Comparison of ENCODE assay signal across 26 cellular contexts in genomic region chr22:41274856-41275255, GRCh38. TPM values are rescaled to one million over a fixed set of nuclear protein-coding genes. Genes with fewer than 3 reads are reported as not detected.
DNase-seq lines count a peak whose midpoint lies in the region; ATAC-seq and TF ChIP-seq lines count a peak whose summit lies in the region.
"Had no signal": no experiment of that assay in that cellular context is flagged by ENCODE, and none has a peak within 500 bp of the region (broad histone marks: within the 10 kb centered on the region; RNA-seq: fewer than 3 reads in every experiment).

No MANE protein-coding gene starts in this region.

- H2AK5ac ChIP-seq in neuronal stem cell (ENCODE audit: low read depth, low read length): no peak overlapping the region

- no peak overlapping the region for H3K4me2 ChIP-seq in neuronal stem cell (ENCODE audit: insufficient read depth, low read length, poor library complexity, severe bottlenecking)
- H3K4me2 ChIP-seq: KMS-11 had no signal

- peaks cover 76% of the 10 kb centered on the region for H3K36me3 Mint-ChIP-seq in central memory CD8-positive, alpha-beta T cell (ENCODE audit: insufficient read depth)

- DNase-seq in Right ventricle myocardium superior (no peak), cardiac septum (ENCODE audit: low spot score) (no peak), myocyte (ENCODE audit: low read depth) (peak; percentile 18), iPS-NIHi11 (ENCODE audit: low spot score) (no peak), upper lobe of left lung (no peak), foreskin keratinocyte (no peak), neuronal stem cell (ENCODE audit: low spot score) (no peak)
- DNase-seq in central memory CD8-positive, alpha-beta T cell (ENCODE audit: low spot score in 2 of 2): no peak
- DNase-seq: activated CD4-positive, CD25-positive, alpha-beta regulatory T cell treated with anti-CD3 and anti-CD28 coated beads, Interleukin-2, amount 50 U/mL, for 72 hours; activated CD8-positive, alpha-beta memory T cell treated with anti-CD3 and anti-CD28 coated beads for 24 hours; activated gamma-delta T cell treated with Interleukin-2 at 50 U/mL for 16 hours; activated naive CD8-positive, alpha-beta T cell treated with anti-CD3 and anti-CD28 coated beads, Interleukin-2, amount 50 U/mL, for 24 hours; activated T-cell treated with anti-CD3 and anti-CD28 coated beads, Interleukin-2, amount 50 U/mL, for 1 hour; AML-193; Caco-2; DND-41; glutamatergic neuron; left cardiac atrium; naive thymus-derived CD4-positive, alpha-beta T cell; NCI-H510A treated with DMSO at 0.1 percent for 48 hours; SJCRH30; T-helper 1 cell; trophoblast cell had no signal

- H3K27ac ChIP-seq in upper lobe of left lung (no peak overlapping the region), foreskin keratinocyte (no peak overlapping the region), neuronal stem cell (replicated peaks; ENCODE audit: low read length) (no peak overlapping the region)
- H3K27ac ChIP-seq: KMS-11, SJCRH30 had no signal

- H4K91ac ChIP-seq in neuronal stem cell (ENCODE audit: low read depth, low read length, poor library complexity): no peak overlapping the region

- H2BK120ac ChIP-seq in neuronal stem cell (ENCODE audit: low read depth, low read length): no peak overlapping the region

- no peak overlapping the region for H2AFZ ChIP-seq in neuronal stem cell (ENCODE audit: low read length)

- H3K4me1 ChIP-seq in upper lobe of left lung (no peaks in the 10 kb centered on the region), foreskin keratinocyte (peaks cover 3% of the 10 kb centered on the region), neuronal stem cell (ENCODE audit: control insufficient read depth in 2 of 2, insufficient read depth in 1 of 2, low read depth in 1 of 2, low read length in 2 of 2) (no peaks in the 10 kb centered on the region)
- H3K4me1 ChIP-seq: Caco-2, HAP-1, SJCRH30 had no signal

- H3K14ac ChIP-seq in neuronal stem cell (ENCODE audit: low read length): no peak overlapping the region

- peaks cover 1% of the 10 kb centered on the region for H3K79me1 ChIP-seq in neuronal stem cell (ENCODE audit: low read depth, low read length)

- intact Hi-C loops in Right ventricle myocardium superior (cut with DNase I): no loop called here
- intact Hi-C loops in cardiac septum (cut with DNase I): no loop called here

- H3K36me3 ChIP-seq in upper lobe of left lung: peaks cover 8 to 91% (median 65%) of the 10 kb centered on the region in 4 donors
- peaks cover 55 to 91% of the 10 kb centered on the region in 2 donors for H3K36me3 ChIP-seq in neuronal stem cell (replicated peaks in 1 of 2; ENCODE audit: control insufficient read depth in 2 of 2, insufficient read depth in 2 of 2, low read length in 2 of 2)

- H3K9ac ChIP-seq in neuronal stem cell (ENCODE audit: low read depth, low read length, poor library complexity): no peak overlapping the region
- H3K9ac ChIP-seq: KMS-11 had no signal

- no peak for TF ChIP-seq POLR2A in upper lobe of left lung (IDR thresholded peaks at IDR 0.05)

- no peak overlapping the region for H4K8ac ChIP-seq in neuronal stem cell (ENCODE audit: low read depth, low read length)

- ATAC-seq in Right ventricle myocardium superior (ENCODE audit: poor library complexity) (peak; percentile 62), upper lobe of left lung (ENCODE audit: low FRiP score in 2 of 2) (no peak), foreskin keratinocyte (no peak)
- no peak for ATAC-seq in central memory CD8-positive, alpha-beta T cell (replicated peaks; ENCODE audit: extremely low read depth, poor library complexity, severe bottlenecking)
- ATAC-seq: activated naive CD8-positive, alpha-beta T cell treated with anti-CD3 and anti-CD28 coated beads, Interleukin-2, amount 50 U/mL, for 24 hours; naive thymus-derived CD4-positive, alpha-beta T cell had no signal

- no peak overlapping the region for H2BK12ac ChIP-seq in neuronal stem cell (ENCODE audit: low read length)

- H3K9me3 Mint-ChIP-seq in central memory CD8-positive, alpha-beta T cell: no peaks in the 10 kb centered on the region
- H3K9me3 Mint-ChIP-seq: activated naive CD8-positive, alpha-beta T cell treated with anti-CD3 and anti-CD28 coated beads, Interleukin-2, amount 50 U/mL, for 24 hours; naive thymus-derived CD4-positive, alpha-beta T cell; stimulated activated naive CD8-positive, alpha-beta T cell treated with anti-CD3 and anti-CD28 coated beads, Interleukin-15, Interleukin-2, amounts not matched to agents 100 ng/mL and 50 ng/mL, for 24 hours had no signal

- no peak overlapping the region for H3K18ac ChIP-seq in neuronal stem cell (ENCODE audit: low read length)

- no peak for TF ChIP-seq EP300 in upper lobe of left lung (IDR thresholded peaks at IDR 0.05)

- no peak overlapping the region for H3K23ac ChIP-seq in neuronal stem cell (ENCODE audit: low read depth, low read length, poor library complexity)

- H3K4me1 Mint-ChIP-seq in central memory CD8-positive, alpha-beta T cell: peaks cover 5% of the 10 kb centered on the region
- H3K4me1 Mint-ChIP-seq: activated naive CD8-positive, alpha-beta T cell treated with anti-CD3 and anti-CD28 coated beads, Interleukin-2, amount 50 U/mL, for 24 hours had no signal

- H3K4me3 Mint-ChIP-seq in central memory CD8-positive, alpha-beta T cell: no peak overlapping the region
- H3K4me3 Mint-ChIP-seq: activated naive CD8-positive, alpha-beta T cell treated with anti-CD3 and anti-CD28 coated beads, Interleukin-2, amount 50 U/mL, for 24 hours; naive thymus-derived CD4-positive, alpha-beta T cell; stimulated activated naive CD8-positive, alpha-beta T cell treated with anti-CD3 and anti-CD28 coated beads, Interleukin-15, Interleukin-2, amounts not matched to agents 100 ng/mL and 50 ng/mL, for 24 hours had no signal

- H3K27me3 ChIP-seq in upper lobe of left lung: no peaks in the 10 kb centered on the region
- H3K27me3 ChIP-seq in foreskin keratinocyte: no peaks in the 10 kb centered on the region
- H3K27me3 ChIP-seq in neuronal stem cell (ENCODE audit: control insufficient read depth in 3 of 3, insufficient read depth in 3 of 3, low read depth in 1 of 3, low read length in 3 of 3): no peaks in the 10 kb centered on the region
- H3K27me3 ChIP-seq: SJCRH30 had no signal

- H2BK15ac ChIP-seq in neuronal stem cell (ENCODE audit: low read length): no peak overlapping the region

- H3K4ac ChIP-seq in neuronal stem cell (ENCODE audit: low read length): no peak overlapping the region

- no peak overlapping the region for H2BK5ac ChIP-seq in neuronal stem cell (ENCODE audit: low read length)

- H3K4me3 ChIP-seq in upper lobe of left lung (no peak overlapping the region), neuronal stem cell (ENCODE audit: low read length in 2 of 2) (no peak overlapping the region)
- H3K4me3 ChIP-seq: HAP-1, SJCRH30 had no signal

- H3K9me3 ChIP-seq in upper lobe of left lung (no peaks in the 10 kb centered on the region), neuronal stem cell (replicated peaks in 1 of 2; ENCODE audit: control insufficient read depth in 2 of 2, insufficient read depth in 1 of 2, low read depth in 1 of 2, low read length in 2 of 2) (peaks cover 0 to 3% of the 10 kb centered on the region in 2 donors)
- H3K9me3 ChIP-seq: Caco-2, HAP-1, SJCRH30 had no signal

- TF ChIP-seq CTCF in upper lobe of left lung (IDR thresholded peaks at IDR 0.05): no peak
- no peak for TF ChIP-seq CTCF in foreskin keratinocyte (conservative IDR thresholded peaks at IDR 0.05)

- WGBS in upper lobe of left lung, 2 donors: 94% methylated on average over 4 of the region's 4 CpGs
- no CpG with 5 or more reads among the region's 4 CpGs for whole genome bisulfite sequencing in neuronal stem cell (ENCODE audit: extremely low coverage in 2 of 2, insufficient read length in 2 of 2, insufficient replicate concordance in 1 of 2), 2 donors

- peak overlapping the region; percentile 66 for H3K27ac Mint-ChIP-seq in central memory CD8-positive, alpha-beta T cell (ENCODE audit: low read depth)
- H3K27ac Mint-ChIP-seq: activated naive CD8-positive, alpha-beta T cell treated with anti-CD3 and anti-CD28 coated beads, Interleukin-2, amount 50 U/mL, for 24 hours; stimulated activated naive CD8-positive, alpha-beta T cell treated with anti-CD3 and anti-CD28 coated beads, Interleukin-15, Interleukin-2, amounts not matched to agents 100 ng/mL and 50 ng/mL, for 24 hours had no signal

- no peaks in the 10 kb centered on the region for H3K27me3 Mint-ChIP-seq in central memory CD8-positive, alpha-beta T cell
- H3K27me3 Mint-ChIP-seq: activated naive CD8-positive, alpha-beta T cell treated with anti-CD3 and anti-CD28 coated beads, Interleukin-2, amount 50 U/mL, for 24 hours; naive thymus-derived CD4-positive, alpha-beta T cell; stimulated activated naive CD8-positive, alpha-beta T cell treated with anti-CD3 and anti-CD28 coated beads, Interleukin-15, Interleukin-2, amounts not matched to agents 100 ng/mL and 50 ng/mL, for 24 hours had no signal

RNA-seq across cellular contexts. Expression of gene RANGAP1, which starts 11.1 kb away (rescaled TPM):
- total RNA-seq in Right ventricle myocardium superior (42.8 TPM), cardiac septum (32.8 TPM), myocyte (58.5 and 82.0 TPM in 2 replicates), upper lobe of left lung (10 to 100 TPM; 27.0 to 60.8 (median 52.4) TPM), foreskin keratinocyte (195 and 210 TPM in 2 replicates)
- polyA plus RNA-seq in myocyte (2012): 65.6 TPM
- polyA plus RNA-seq in foreskin keratinocyte: 180 and 182 TPM in 2 replicates
- 63.0 TPM for polyA plus RNA-seq in neuronal stem cell (2013, experiment 1 of 2)
- polyA plus RNA-seq in neuronal stem cell (2013, experiment 2 of 2): 61.9 TPM

RNA-seq across cellular contexts. Expression of gene ZC3H7B, which starts 26.5 kb away (rescaled TPM):
- total RNA-seq in Right ventricle myocardium superior (41.3 TPM), cardiac septum (37.2 TPM), myocyte (44.3 and 49.7 TPM in 2 replicates), upper lobe of left lung (10 to 100 TPM; 48.2 to 67.4 (median 56.9) TPM), foreskin keratinocyte (82.6 and 89.4 TPM in 2 replicates)
- polyA plus RNA-seq in myocyte (2012): 73.2 TPM
- polyA plus RNA-seq in foreskin keratinocyte: 35.3 and 37.7 TPM in 2 replicates
- polyA plus RNA-seq in neuronal stem cell (2013, experiment 1 of 2): 38.6 TPM
- 38.4 TPM for polyA plus RNA-seq in neuronal stem cell (2013, experiment 2 of 2)

RNA-seq across cellular contexts. Expression of gene CHADL, which starts 34.1 kb away (rescaled TPM):
- 22.6 TPM for total RNA-seq in Right ventricle myocardium superior
- total RNA-seq in cardiac septum: 2.9 TPM
- total RNA-seq in myocyte: 4.0 and 11.8 TPM in 2 replicates
- polyA plus RNA-seq in myocyte (2012): 1.3 TPM
- 10 to 100 TPM in 1 of 6 donors, 1 to 10 TPM in 5; 2.0 to 12.6 (median 4.4) TPM for total RNA-seq in upper lobe of left lung
- total RNA-seq in foreskin keratinocyte: 0.82 and 0.99 TPM in 2 replicates
- polyA plus RNA-seq in foreskin keratinocyte: 0.96 and 1.1 TPM in 2 replicates
- 0.13 TPM for polyA plus RNA-seq in neuronal stem cell (2013, experiment 1 of 2)
- 0.18 TPM for polyA plus RNA-seq in neuronal stem cell (2013, experiment 2 of 2)
